ENCODE assay signal across 8 cellular contexts in the genomic region with DNA sequence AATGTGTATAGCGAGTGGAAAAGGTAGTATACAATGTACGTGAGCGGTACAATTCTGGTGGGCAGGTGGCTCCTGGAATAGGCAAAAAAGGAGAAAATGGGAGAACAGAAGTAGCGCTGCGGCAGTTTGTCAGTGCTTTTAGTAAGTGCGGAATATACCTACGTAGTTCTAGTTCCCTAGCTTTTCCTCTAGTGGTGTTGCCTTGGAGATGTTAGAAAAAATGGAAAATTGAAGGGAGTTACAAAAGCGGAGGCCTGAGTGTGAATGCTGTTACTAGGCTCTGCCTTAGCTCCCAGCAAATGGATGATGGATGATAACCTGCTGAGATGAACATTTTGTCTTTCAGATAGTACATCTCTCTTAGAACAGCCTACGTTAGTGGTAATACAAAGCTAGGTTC. TPM values are rescaled to one million over a fixed set of nuclear protein-coding genes. Genes with fewer than 3 reads are reported as not detected.
DNase-seq lines count a peak whose midpoint lies in the region; ATAC-seq and TF ChIP-seq lines count a peak whose summit lies in the region.

No MANE protein-coding gene starts in this region.

- TF ChIP-seq CTCF in 22Rv1 (IDR thresholded peaks at IDR 0.05) (no peak), HFF-Myc (IDR thresholded peaks at IDR 0.05; ENCODE audit: low read depth, low read length, missing control alignments) (no peak), uterus (IDR thresholded peaks at IDR 0.05) (no peak)

- H3K27me3 ChIP-seq in mesenchymal stem cell (ENCODE audit: control insufficient read depth in 1 of 2, insufficient read depth in 1 of 2, low read length in 2 of 2) (no peaks in the 10 kb centered on the region), uterus (no peaks in the 10 kb centered on the region)

- intact Hi-C loops in uterus (cut with DNase I; ENCODE audit: low total_unique reads), result no loop called here

- H3K4me3 ChIP-seq in HFF-Myc (replicated peaks; ENCODE audit: low read depth, low read length), result peak overlapping the region; percentile 72
- H3K4me3 ChIP-seq in mesenchymal stem cell (ENCODE audit: insufficient read depth in 1 of 2, low read depth in 1 of 2, low read length in 2 of 2), result peak overlapping the region in 1 of 2 experiments; percentile 83
- H3K4me3 ChIP-seq in uterus, result peak overlapping the region in 1 of 2 donors; percentile 80

- H3K18ac ChIP-seq in mesenchymal stem cell (ENCODE audit: low read depth in 1 of 2, low read length in 2 of 2), result no peak overlapping the region

- H3K4ac ChIP-seq in mesenchymal stem cell (ENCODE audit: low read depth in 1 of 2, low read length in 2 of 2), result no peak overlapping the region

- TF ChIP-seq POLR2A in uterus (IDR thresholded peaks at IDR 0.05), result no peak

- no peak for ATAC-seq in HG02642 (IDR thresholded peaks at IDR 0.05; ENCODE audit: poor library complexity, unreplicated experiment)

- peaks cover 12% of the 10 kb centered on the region for H3K79me1 ChIP-seq in mesenchymal stem cell (replicated peaks; ENCODE audit: low read length, poor library complexity, severe bottlenecking)

- no peak overlapping the region for H3K23ac ChIP-seq in mesenchymal stem cell (ENCODE audit: low read length in 2 of 2)

- DNase-seq in HFF-Myc (ENCODE audit: extremely low read depth, low read depth), result no peak
- no peak for DNase-seq in mesenchymal stem cell
- no peak for DNase-seq in NCI-H446 (lab: John Stamatoyannopoulos, UW)
- no peak for DNase-seq in AG08395 (ENCODE audit: low spot score)
- no peak for DNase-seq in uterus

- H2BK120ac ChIP-seq in mesenchymal stem cell (ENCODE audit: low read depth, low read length), result no peak overlapping the region

- H3K4me2 ChIP-seq in mesenchymal stem cell (ENCODE audit: low read length, poor library complexity, severe bottlenecking), result peak overlapping the region; percentile 80

- H4K91ac ChIP-seq in mesenchymal stem cell (ENCODE audit: low read length), result no peak overlapping the region

- H3K9me3 ChIP-seq in mesenchymal stem cell (ENCODE audit: control insufficient read depth, low read length), result no peaks in the 10 kb centered on the region
- H3K9me3 ChIP-seq in uterus, result no peaks in the 10 kb centered on the region

- H2AK5ac ChIP-seq in mesenchymal stem cell (ENCODE audit: low read length, severe bottlenecking), result no peak overlapping the region

- no peak overlapping the region for H2BK15ac ChIP-seq in mesenchymal stem cell (ENCODE audit: low read depth, poor library complexity, severe bottlenecking)

- WGBS in mesenchymal stem cell, result 95% methylated on average over 8 of the region's 9 CpGs

- H2AFZ ChIP-seq in mesenchymal stem cell (ENCODE audit: low read depth, low read length), result no peak overlapping the region

- peak overlapping the region; percentile 86 for H3K27ac ChIP-seq in 22Rv1
- H3K27ac ChIP-seq in angular gyrus (ENCODE audit: low read depth, low read length), result peak overlapping the region; percentile 83
- no peak overlapping the region for H3K27ac ChIP-seq in mesenchymal stem cell (ENCODE audit: low read length, poor library complexity, severe bottlenecking)
- no peak overlapping the region for H3K27ac ChIP-seq in uterus

- H3K36me3 ChIP-seq in mesenchymal stem cell (ENCODE audit: control insufficient read depth in 1 of 2, insufficient read depth in 2 of 2, low read depth in 1 of 2, low read length in 2 of 2) (no peaks in the 10 kb centered on the region), uterus (no peaks in the 10 kb centered on the region)

- H3K4me1 ChIP-seq in mesenchymal stem cell (ENCODE audit: control insufficient read depth, insufficient read depth, low read depth, low read length), result no peaks in the 10 kb centered on the region
- H3K4me1 ChIP-seq in uterus, result no peaks in the 10 kb centered on the region

- peak overlapping the region; percentile 96 for H3K9ac ChIP-seq in mesenchymal stem cell (ENCODE audit: low read length)

- no peak overlapping the region for H2BK12ac ChIP-seq in mesenchymal stem cell (ENCODE audit: low read length in 2 of 2)

- H3K14ac ChIP-seq in mesenchymal stem cell (ENCODE audit: low read length in 2 of 2), result no peak overlapping the region

- no peak overlapping the region for H4K8ac ChIP-seq in mesenchymal stem cell (ENCODE audit: low read length)

- H2BK5ac ChIP-seq in mesenchymal stem cell (ENCODE audit: low read depth, low read length, poor library complexity, severe bottlenecking), result no peak overlapping the region

RNA-seq across cellular contexts. Expression of gene TTC8, which starts 1.1 kb away (rescaled TPM):
- polyA plus RNA-seq in mesenchymal stem cell (2013, experiment 1 of 2), result 27.9 TPM
- polyA plus RNA-seq in mesenchymal stem cell (2013, experiment 2 of 2), result 29.4 TPM
- total RNA-seq in uterus, result 100 to 1,000 TPM in 1 of 4 donors, 10 to 100 TPM in 2, 1 to 10 TPM in 1; 9.7 to 340 (median 31.7) TPM

RNA-seq across cellular contexts. Expression of gene EML5, which starts 32.8 kb away (rescaled TPM):
- not detected for polyA plus RNA-seq in mesenchymal stem cell (2013, experiment 1 of 2)
- 0.04 TPM for polyA plus RNA-seq in mesenchymal stem cell (2013, experiment 2 of 2)
- total RNA-seq in uterus, result 1 to 10 TPM in 3 of 4 donors, under 1 TPM in 1; 0.26 to 4.4 (median 2.9) TPM

Comparison
In these comparisons a context has a peak if more than half of its experiments do, and no peak if none do; other contexts are left out.
1. H3K27ac ChIP-seq: peak in 22Rv1 (single experiment) and angular gyrus (single experiment); none in mesenchymal stem cell (single experiment) and uterus (0 of 2).